ENCODE assay signal across 8 cellular contexts in the genomic region with DNA sequence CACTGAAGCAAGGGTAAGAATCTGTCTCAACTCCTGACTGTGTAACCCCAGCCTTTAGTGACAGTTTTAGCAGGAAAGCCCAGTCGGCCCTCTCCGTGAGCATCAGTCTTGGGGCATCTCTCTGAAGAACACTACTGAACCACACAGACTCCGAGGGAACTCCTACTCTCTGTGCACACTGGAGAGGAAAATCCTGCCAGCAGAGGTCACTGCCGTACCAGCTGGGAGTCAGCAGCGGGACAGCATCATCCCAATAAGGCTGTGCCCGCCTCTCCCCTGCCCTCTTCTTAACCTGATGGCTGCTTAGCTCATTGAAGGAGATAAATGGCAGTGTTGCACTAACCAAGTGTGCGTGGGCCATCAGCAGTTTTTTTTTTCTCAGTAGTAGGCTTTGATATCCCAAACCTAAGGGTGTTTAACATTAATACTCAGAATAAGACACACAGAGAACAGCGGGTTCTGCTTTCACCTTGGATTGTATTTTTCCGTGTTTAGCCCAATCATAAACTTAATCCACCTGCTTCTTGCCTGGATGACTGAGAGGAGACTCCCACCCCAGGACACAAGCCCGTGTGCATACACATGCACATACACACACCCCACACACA. TPM values are rescaled to one million over a fixed set of nuclear protein-coding genes. Genes with fewer than 3 reads are reported as not detected.
DNase-seq lines count a peak whose midpoint lies in the region; ATAC-seq and TF ChIP-seq lines count a peak whose summit lies in the region.

No MANE protein-coding gene starts in this region.

- WGBS in trophoblast cell (ENCODE audit: extremely low coverage, insufficient coverage, insufficient read length) = no CpG with 5 or more reads among the region's 10 CpGs
- 27 to 31% methylated on average over 10 of the region's 10 CpGs for WGBS in upper lobe of left lung, 2 donors

- H3K4me3 ChIP-seq in trophoblast cell (ENCODE audit: low read depth, low read length) = no peak overlapping the region
- H3K4me3 ChIP-seq in upper lobe of left lung = no peak overlapping the region

- H3K4me2 ChIP-seq in trophoblast cell (ENCODE audit: low read length) = no peak overlapping the region

- H4K12ac ChIP-seq in trophoblast cell (ENCODE audit: low read depth, low read length) = no peak overlapping the region

- no peak overlapping the region for H3K18ac ChIP-seq in trophoblast cell (ENCODE audit: low read length)

- H2AK5ac ChIP-seq in trophoblast cell (ENCODE audit: low read length) = no peak overlapping the region

- no peak overlapping the region for H3K23ac ChIP-seq in trophoblast cell (ENCODE audit: low read length)

- no peak overlapping the region for H2BK12ac ChIP-seq in trophoblast cell (ENCODE audit: low read length)

- no peak overlapping the region for H3K4ac ChIP-seq in trophoblast cell (ENCODE audit: low read depth, low read length)

- peak; percentile 86 for ATAC-seq in HG02571 (IDR thresholded peaks at IDR 0.05; ENCODE audit: unreplicated experiment)
- ATAC-seq in upper lobe of left lung (ENCODE audit: low FRiP score in 2 of 2) = peak; percentile 93 to 96

- H3K79me1 ChIP-seq in trophoblast cell (ENCODE audit: low read length) = peaks cover 13% of the 10 kb centered on the region

- H3K9me3 ChIP-seq in trophoblast cell (ENCODE audit: insufficient read depth, low read depth, low read length) (no peaks in the 10 kb centered on the region), upper lobe of left lung (peaks cover 0 to 12% (median 0%) of the 10 kb centered on the region in 4 donors)

- H3K27me3 ChIP-seq in trophoblast cell (ENCODE audit: insufficient read depth, low read length) (no peaks in the 10 kb centered on the region), upper lobe of left lung (no peaks in the 10 kb centered on the region)

- no peak overlapping the region for H3K14ac ChIP-seq in trophoblast cell (ENCODE audit: low read length)

- no peaks in the 10 kb centered on the region for H3K79me2 ChIP-seq in trophoblast cell (ENCODE audit: control insufficient read depth, insufficient read depth, low read length, poor library complexity)

- TF ChIP-seq POLR2A in upper lobe of left lung (IDR thresholded peaks at IDR 0.05) = no peak

- no peak overlapping the region for H4K8ac ChIP-seq in trophoblast cell (ENCODE audit: low read depth, low read length)

- H2BK120ac ChIP-seq in trophoblast cell (ENCODE audit: insufficient read depth, low read length, poor library complexity) = no peak overlapping the region

- H3K36me3 ChIP-seq in trophoblast cell (ENCODE audit: control insufficient read depth in 1 of 2, insufficient read depth in 2 of 2, low read length in 2 of 2) (no peaks in the 10 kb centered on the region), upper lobe of left lung (no peaks in the 10 kb centered on the region)

- DNase-seq in GM10266 (ENCODE audit: extremely low spot score) = peak; percentile 76
- peak; percentile 84 for DNase-seq in NCI-H1092 (lab: John Stamatoyannopoulos, UW)
- DNase-seq in SK-N-DZ (ENCODE audit: low spot score) = peak; percentile 84
- peak; percentile 85 for DNase-seq in activated gamma-delta T cell treated with anti-CD3 and anti-CD28 coated beads, Interleukin-2, amount 50 U/mL, for 16 hours (ENCODE audit: low read depth)
- peak; percentile 80 for DNase-seq in globus pallidus (ENCODE audit: low spot score)
- DNase-seq in trophoblast cell = peak; percentile 81 to 95
- DNase-seq in upper lobe of left lung = peak in 1 of 2 donors; percentile 87

- H3K27ac ChIP-seq in trophoblast cell (ENCODE audit: low read depth, low read length) (no peak overlapping the region), upper lobe of left lung (no peak overlapping the region)

- no peak overlapping the region for H2BK5ac ChIP-seq in trophoblast cell (ENCODE audit: low read depth, low read length, poor library complexity)

- no peak overlapping the region for H4K91ac ChIP-seq in trophoblast cell (ENCODE audit: low read depth, low read length)

- no peak overlapping the region for H3K9ac ChIP-seq in trophoblast cell (ENCODE audit: low read length)

- H3K4me1 ChIP-seq in trophoblast cell (ENCODE audit: control insufficient read depth in 1 of 2, insufficient read depth in 2 of 2, low read length in 2 of 2) = peaks cover 11 to 12% of the 10 kb centered on the region in 2 experiments
- H3K4me1 ChIP-seq in upper lobe of left lung = peaks cover 4 to 10% (median 5%) of the 10 kb centered on the region in 4 donors

- TF ChIP-seq CTCF in GM10266 (IDR thresholded peaks at IDR 0.05; ENCODE audit: control insufficient read depth, insufficient read depth, low read depth, missing control alignments) (peak; percentile 90), upper lobe of left lung (IDR thresholded peaks at IDR 0.05) (peak; percentile 74 to 85 (median 82))

- TF ChIP-seq EP300 in upper lobe of left lung (IDR thresholded peaks at IDR 0.05) = no peak

- H2AFZ ChIP-seq in trophoblast cell (ENCODE audit: insufficient read depth, low read length, poor library complexity) = no peak overlapping the region

RNA-seq across cellular contexts. Expression of a gene that starts 26.6 kb away (rescaled TPM):
- 5.5 and 8.6 TPM in 2 replicates for polyA plus RNA-seq in SK-N-DZ (2014; cell fraction: cytosol; rRNA removed)
- 15.5 and 16.1 TPM in 2 replicates for polyA plus RNA-seq in SK-N-DZ (2014; cell fraction: nucleus; rRNA removed)
- polyA plus RNA-seq in trophoblast cell (2013) = 10.9 and 11.3 TPM in 2 replicates
- total RNA-seq in upper lobe of left lung = 10 to 100 TPM; 11.7 to 41.5 (median 21.3) TPM
